In the genomic region with DNA sequence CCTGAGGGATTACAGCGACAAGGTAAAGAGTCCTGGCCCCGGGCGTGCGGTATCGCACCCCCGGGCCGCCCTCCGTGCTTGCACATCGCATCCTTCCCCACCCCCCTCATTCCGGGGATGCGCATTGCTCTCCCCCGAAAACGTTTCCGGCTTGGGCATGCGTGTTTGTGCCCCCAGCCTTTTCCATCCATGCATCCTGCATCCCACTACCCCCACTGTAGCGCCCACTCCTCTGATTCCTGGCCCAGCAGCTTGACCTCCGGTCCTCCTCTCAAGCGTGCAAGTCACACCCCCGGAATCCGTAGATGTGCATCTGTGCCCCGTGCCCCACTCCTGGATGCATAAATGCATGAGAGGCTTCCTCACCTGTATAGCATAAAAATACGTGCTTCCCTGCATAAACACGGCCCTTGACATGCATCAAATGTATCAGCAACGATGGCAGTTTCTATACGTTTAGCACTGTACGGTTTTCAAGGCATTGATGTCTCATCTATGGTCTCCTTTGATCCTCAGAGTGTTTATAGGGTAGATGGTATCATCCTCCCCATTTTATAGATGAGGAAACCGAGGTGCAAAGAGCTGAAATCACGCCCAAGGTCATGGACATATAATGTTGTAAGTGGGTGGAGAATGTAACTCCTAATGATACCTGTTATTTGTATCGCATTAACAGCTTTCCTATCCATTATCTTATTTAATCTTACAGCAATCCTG, we compare ENCODE assay signal across 1 cellular context.
TF ChIP-seq lines count a peak whose summit lies in the region.

No MANE protein-coding gene starts in this region.

TF ChIP-seq in HepG2, 621 proteins besides CTCF, POLR2A, EP300 and RAD21 (continued from another document):
- no peak for TF ChIP-seq AKNA (CRISPR knock-in tag; IDR thresholded peaks at IDR 0.05; ENCODE audit: borderline replicate concordance)
- TF ChIP-seq ZNF577 (CRISPR knock-in tag; IDR thresholded peaks at IDR 0.05; ENCODE audit: borderline replicate concordance, low read depth), result no peak
- no peak for TF ChIP-seq TOPORS (CRISPR knock-in tag; IDR thresholded peaks at IDR 0.05)
- no peak for TF ChIP-seq CHCHD3 (CRISPR knock-in tag; IDR thresholded peaks at IDR 0.05)
- TF ChIP-seq, protein P1, sequence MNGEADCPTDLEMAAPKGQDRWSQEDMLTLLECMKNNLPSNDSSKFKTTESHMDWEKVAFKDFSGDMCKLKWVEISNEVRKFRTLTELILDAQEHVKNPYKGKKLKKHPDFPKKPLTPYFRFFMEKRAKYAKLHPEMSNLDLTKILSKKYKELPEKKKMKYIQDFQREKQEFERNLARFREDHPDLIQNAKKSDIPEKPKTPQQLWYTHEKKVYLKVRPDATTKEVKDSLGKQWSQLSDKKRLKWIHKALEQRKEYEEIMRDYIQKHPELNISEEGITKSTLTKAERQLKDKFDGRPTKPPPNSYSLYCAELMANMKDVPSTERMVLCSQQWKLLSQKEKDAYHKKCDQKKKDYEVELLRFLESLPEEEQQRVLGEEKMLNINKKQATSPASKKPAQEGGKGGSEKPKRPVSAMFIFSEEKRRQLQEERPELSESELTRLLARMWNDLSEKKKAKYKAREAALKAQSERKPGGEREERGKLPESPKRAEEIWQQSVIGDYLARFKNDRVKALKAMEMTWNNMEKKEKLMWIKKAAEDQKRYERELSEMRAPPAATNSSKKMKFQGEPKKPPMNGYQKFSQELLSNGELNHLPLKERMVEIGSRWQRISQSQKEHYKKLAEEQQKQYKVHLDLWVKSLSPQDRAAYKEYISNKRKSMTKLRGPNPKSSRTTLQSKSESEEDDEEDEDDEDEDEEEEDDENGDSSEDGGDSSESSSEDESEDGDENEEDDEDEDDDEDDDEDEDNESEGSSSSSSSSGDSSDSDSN (CRISPR knock-in tag; IDR thresholded peaks at IDR 0.05), result 0 out of 2 replicates have a peak, but pooled peaks have one; percentile 13
- 0 out of 2 replicates have a peak, but pooled peaks have one; percentile 11 for TF ChIP-seq GFI1 (CRISPR knock-in tag; IDR thresholded peaks at IDR 0.05; ENCODE audit: borderline replicate concordance)
- peak; percentile 23; the same call in 1 of the 2 replicates for TF ChIP-seq ZNF780A (CRISPR knock-in tag; IDR thresholded peaks at IDR 0.05)
- peak; percentile 3; the same call in 1 of the 2 replicates for TF ChIP-seq ARNT2 (CRISPR knock-in tag; IDR thresholded peaks at IDR 0.05; ENCODE audit: low read depth)
- no peak for TF ChIP-seq KDM6A (CRISPR knock-in tag; IDR thresholded peaks at IDR 0.05; ENCODE audit: low read depth)
- 0 out of 2 replicates have a peak, but pooled peaks have one; percentile 1 for TF ChIP-seq ZNF564 (CRISPR knock-in tag; IDR thresholded peaks at IDR 0.05)
- TF ChIP-seq ZNF572 (CRISPR knock-in tag; IDR thresholded peaks at IDR 0.05), result 0 out of 2 replicates have a peak, but pooled peaks have one; percentile 10
- TF ChIP-seq, protein P2, sequence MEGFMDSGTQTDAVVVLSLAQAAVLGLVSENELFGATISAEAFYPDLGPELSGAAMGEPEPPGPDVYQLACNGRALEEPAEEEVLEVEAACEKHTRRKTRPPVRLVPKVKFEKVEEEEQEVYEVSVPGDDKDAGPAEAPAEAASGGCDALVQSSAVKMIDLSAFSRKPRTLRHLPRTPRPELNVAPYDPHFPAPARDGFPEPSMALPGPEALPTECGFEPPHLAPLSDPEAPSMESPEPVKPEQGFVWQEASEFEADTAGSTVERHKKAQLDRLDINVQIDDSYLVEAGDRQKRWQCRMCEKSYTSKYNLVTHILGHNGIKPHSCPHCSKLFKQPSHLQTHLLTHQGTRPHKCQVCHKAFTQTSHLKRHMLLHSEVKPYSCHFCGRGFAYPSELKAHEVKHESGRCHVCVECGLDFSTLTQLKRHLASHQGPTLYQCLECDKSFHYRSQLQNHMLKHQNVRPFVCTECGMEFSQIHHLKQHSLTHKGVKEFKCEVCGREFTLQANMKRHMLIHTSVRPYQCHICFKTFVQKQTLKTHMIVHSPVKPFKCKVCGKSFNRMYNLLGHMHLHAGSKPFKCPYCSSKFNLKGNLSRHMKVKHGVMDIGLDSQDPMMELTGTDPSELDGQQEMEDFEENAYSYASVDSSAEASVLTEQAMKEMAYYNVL (CRISPR knock-in tag; IDR thresholded peaks at IDR 0.05; ENCODE audit: borderline replicate concordance), result no peak
- peak; percentile 88 for TF ChIP-seq ZNF629 (CRISPR knock-in tag; conservative IDR thresholded peaks at IDR 0.05)
- no peak for TF ChIP-seq ZNF207 (IDR thresholded peaks at IDR 0.05; ENCODE audit: borderline replicate concordance)
- peak; percentile 19; the same call in 1 of the 2 replicates for TF ChIP-seq HDAC1 (CRISPR knock-in tag; IDR thresholded peaks at IDR 0.05)
- TF ChIP-seq ZNF670 (CRISPR knock-in tag; IDR thresholded peaks at IDR 0.05; ENCODE audit: borderline replicate concordance), result 0 out of 2 replicates have a peak, but pooled peaks have one; percentile 4
- peak; percentile 51; the same call in 1 of the 2 replicates for TF ChIP-seq ZNF878 (CRISPR knock-in tag; IDR thresholded peaks at IDR 0.05)
- 0 out of 2 replicates have a peak, but pooled peaks have one; percentile 6 for TF ChIP-seq MYC (CRISPR knock-in tag; IDR thresholded peaks at IDR 0.05; ENCODE audit: borderline replicate concordance)
- no peak for TF ChIP-seq MZF1 (CRISPR knock-in tag; IDR thresholded peaks at IDR 0.05; ENCODE audit: borderline replicate concordance)
- no peak for TF ChIP-seq LCORL (IDR thresholded peaks at IDR 0.05)
- 0 out of 2 replicates have a peak, but pooled peaks have one; percentile 16 for TF ChIP-seq LCORL (CRISPR knock-in tag; IDR thresholded peaks at IDR 0.05)
- TF ChIP-seq, protein P3, sequence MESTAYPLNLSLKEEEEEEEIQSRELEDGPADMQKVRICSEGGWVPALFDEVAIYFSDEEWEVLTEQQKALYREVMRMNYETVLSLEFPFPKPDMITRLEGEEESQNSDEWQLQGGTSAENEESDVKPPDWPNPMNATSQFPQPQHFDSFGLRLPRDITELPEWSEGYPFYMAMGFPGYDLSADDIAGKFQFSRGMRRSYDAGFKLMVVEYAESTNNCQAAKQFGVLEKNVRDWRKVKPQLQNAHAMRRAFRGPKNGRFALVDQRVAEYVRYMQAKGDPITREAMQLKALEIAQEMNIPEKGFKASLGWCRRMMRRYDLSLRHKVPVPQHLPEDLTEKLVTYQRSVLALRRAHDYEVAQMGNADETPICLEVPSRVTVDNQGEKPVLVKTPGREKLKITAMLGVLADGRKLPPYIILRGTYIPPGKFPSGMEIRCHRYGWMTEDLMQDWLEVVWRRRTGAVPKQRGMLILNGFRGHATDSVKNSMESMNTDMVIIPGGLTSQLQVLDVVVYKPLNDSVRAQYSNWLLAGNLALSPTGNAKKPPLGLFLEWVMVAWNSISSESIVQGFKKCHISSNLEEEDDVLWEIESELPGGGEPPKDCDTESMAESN (CRISPR knock-in tag; conservative IDR thresholded peaks at IDR 0.05), result 0 out of 2 replicates have a peak, but pooled peaks have one; percentile 6
